In genomic region chr3:186532641-186533072, GRCh38 we compare ENCODE assay signal across 9 cellular contexts. TPM values are rescaled to one million over a fixed set of nuclear protein-coding genes. Genes with fewer than 3 reads are reported as not detected.
DNase-seq lines count a peak whose midpoint lies in the region; ATAC-seq, FAIRE-seq and TF ChIP-seq lines count a peak whose summit lies in the region.
"Had no signal": no experiment of that assay in that cellular context is flagged by ENCODE, and none has a peak within 500 bp of the region (broad histone marks: within the 10 kb centered on the region; RNA-seq: fewer than 3 reads in every experiment).

No MANE protein-coding gene starts in this region.

- no peaks in the 10 kb centered on the region for H3K9me3 ChIP-seq in small intestine (ENCODE audit: control insufficient read depth, low read depth)
- no peaks in the 10 kb centered on the region for H3K9me3 ChIP-seq in CD8-positive, alpha-beta T cell (ENCODE audit: low read length)

- H3K4me3 Mint-ChIP-seq in CD8-positive, alpha-beta T cell = no peak overlapping the region

- no peaks in the 10 kb centered on the region for H3K27me3 ChIP-seq in small intestine (ENCODE audit: control insufficient read depth in 2 of 2, insufficient read depth in 2 of 2, low read length in 2 of 2)
- no peaks in the 10 kb centered on the region for H3K27me3 ChIP-seq in CD8-positive, alpha-beta T cell (ENCODE audit: insufficient read depth, low read length)

- TF ChIP-seq CTCF in CD8-positive, alpha-beta T cell (IDR thresholded peaks at IDR 0.05) = no peak

- DNase-seq in SIG-M5 treated with dmso at 0.1 percent for 504 hours (lab: John Stamatoyannopoulos, UW; ENCODE audit: unreplicated experiment) = peak; percentile 37
- peak; percentile 68 for DNase-seq in retina
- no peak for DNase-seq in small intestine
- no peak for DNase-seq in CD8-positive, alpha-beta T cell
- no peak for DNase-seq in stimulated activated CD4-positive, alpha-beta T cell treated with anti-CD3 and anti-CD28 coated beads, Interleukin-12 subunit alpha, Interleukin-12 subunit beta, amount 100 ng/mL, for 4 hours
- DNase-seq in C1 segment of cervical spinal cord (lab: John Stamatoyannopoulos, UW) = no peak
- DNase-seq: nucleus accumbens had no signal

- peaks cover 52% of the 10 kb centered on the region for H3K4me1 Mint-ChIP-seq in CD8-positive, alpha-beta T cell (ENCODE audit: low read depth)

- no peaks in the 10 kb centered on the region for H3K27me3 Mint-ChIP-seq in CD8-positive, alpha-beta T cell (ENCODE audit: low read depth)

- H3K4me3 ChIP-seq in small intestine (ENCODE audit: low read depth in 1 of 2, low read length in 2 of 2) = no peak overlapping the region
- H3K4me3 ChIP-seq in CD8-positive, alpha-beta T cell (ENCODE audit: low read depth, low read length) = no peak overlapping the region

- POLR2A ChIA-PET in CD8-positive, alpha-beta T cell (lab: Charles Lee) = no interaction called here

- H3K4me1 ChIP-seq in small intestine (ENCODE audit: control insufficient read depth in 2 of 2, insufficient read depth in 1 of 2, low read depth in 1 of 2, low read length in 1 of 2) = no peaks in the 10 kb centered on the region
- peaks cover 32% of the 10 kb centered on the region for H3K4me1 ChIP-seq in CD8-positive, alpha-beta T cell (ENCODE audit: insufficient read depth, low read length)

- intact Hi-C loops in CD8-positive, alpha-beta T cell (cut with DNase I, micrococcal nuclease) = no loop called here

- H3K9me3 Mint-ChIP-seq in CD8-positive, alpha-beta T cell = no peaks in the 10 kb centered on the region

- H3K27ac ChIP-seq in small intestine (ENCODE audit: low read depth in 1 of 2, low read length in 1 of 2) = no peak overlapping the region
- no peak overlapping the region for H3K27ac ChIP-seq in CD8-positive, alpha-beta T cell (ENCODE audit: low read depth, low read length)

- H3K36me3 ChIP-seq in small intestine (ENCODE audit: control insufficient read depth in 2 of 2, insufficient read depth in 2 of 2, low read length in 2 of 2) = no peaks in the 10 kb centered on the region
- H3K36me3 ChIP-seq in CD8-positive, alpha-beta T cell (ENCODE audit: insufficient read depth, low read length) = no peaks in the 10 kb centered on the region

- 46 to 80% (median 77%) methylated on average over 1 of the region's 1 CpG for WGBS in small intestine, 3 donors

- H3K27ac Mint-ChIP-seq in CD8-positive, alpha-beta T cell = no peak overlapping the region

- CTCF ChIA-PET in CD8-positive, alpha-beta T cell (lab: Charles Lee) = interaction anchor here (12.0 kb wide), 1 partner anchor 272 kb away, joined by 201 read pairs; no protein-coding TSS in a partner anchor

- H3K36me3 Mint-ChIP-seq in CD8-positive, alpha-beta T cell = no peaks in the 10 kb centered on the region

- no peak for FAIRE-seq in small intestine (lab: Jason Lieb, UNC)

- ATAC-seq in GM19351 (IDR thresholded peaks at IDR 0.05; ENCODE audit: unreplicated experiment) (peak; percentile 46), HG03097 (IDR thresholded peaks at IDR 0.05; ENCODE audit: low FRiP score, unreplicated experiment) (peak; percentile 68)
- no peak for ATAC-seq in CD8-positive, alpha-beta T cell

RNA-seq across cellular contexts. Expression of gene CRYGS, which starts 11.5 kb away (rescaled TPM):
- polyA plus RNA-seq in small intestine = 1 to 10 TPM; 2.0 to 7.4 (median 5.7) TPM
- total RNA-seq in CD8-positive, alpha-beta T cell = 1 to 10 TPM; 1.5 to 2.0 TPM

RNA-seq across cellular contexts. Expression of gene TBCCD1, which starts 34.5 kb away (rescaled TPM):
- 1 to 10 TPM; 3.2 to 6.0 (median 4.7) TPM for polyA plus RNA-seq in small intestine
- total RNA-seq in CD8-positive, alpha-beta T cell = 10 to 100 TPM in 1 of 2 experiments, 1 to 10 TPM in 1; 9.9 to 10.6 TPM

RNA-seq across cellular contexts. Expression of gene DNAJB11, which starts 37.9 kb away (rescaled TPM):
- 10 to 100 TPM; 36.7 to 86.6 (median 41.8) TPM for polyA plus RNA-seq in small intestine
- total RNA-seq in CD8-positive, alpha-beta T cell = 10 to 100 TPM; 70.2 to 73.4 TPM

Comparison
In these comparisons a context has a peak if more than half of its experiments do, and no peak if none do; other contexts are left out.
1. DNase-seq: peak in SIG-M5 treated with dmso at 0.1 percent for 504 hours (single experiment) and retina (single experiment); none in small intestine (single experiment), CD8-positive, alpha-beta T cell (0 of 7), stimulated activated CD4-positive, alpha-beta T cell treated with anti-CD3 and anti-CD28 coated beads, Interleukin-12 subunit alpha, Interleukin-12 subunit beta, amount 100 ng/mL, for 4 hours (single experiment) and C1 segment of cervical spinal cord (0 of 14).